Comparison of ENCODE assay signal across 8 cellular contexts in the genomic region with DNA sequence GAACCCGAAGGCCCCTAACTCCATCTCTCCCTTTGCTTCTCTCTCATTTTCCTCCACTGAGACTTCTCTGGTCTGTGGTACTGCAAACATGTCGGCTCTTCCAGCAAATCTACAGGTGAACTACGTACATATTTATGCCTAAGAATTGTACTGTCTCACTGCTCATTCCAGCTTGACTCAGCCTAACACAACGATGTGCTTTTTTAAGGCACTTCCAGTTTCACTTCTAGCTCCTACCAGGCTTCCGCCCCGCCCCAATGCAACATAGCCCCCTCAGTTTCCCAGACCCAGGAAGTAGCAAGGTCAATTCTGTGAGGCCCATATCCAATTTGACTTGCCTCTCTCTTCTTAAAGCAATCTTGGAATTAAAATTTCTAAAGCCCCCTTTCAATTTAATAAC.
DNase-seq lines count a peak whose midpoint lies in the region; ATAC-seq, FAIRE-seq and TF ChIP-seq lines count a peak whose summit lies in the region.

No MANE protein-coding gene starts in this region.

- H3K27ac ChIP-seq in OCI-LY7 (ENCODE audit: low read depth, low read length, poor library complexity, severe bottlenecking) = peak overlapping the region; percentile 28
- H3K27ac ChIP-seq in small intestine (ENCODE audit: low read depth in 1 of 2, low read length in 1 of 2) = peak overlapping the region; percentile 89 to 93

- CTCF ChIA-PET in OCI-LY7 (lab: Charles Lee; ENCODE audit: unreplicated experiment) = interaction anchor here (0.5 kb wide), 1 partner anchor 1400 kb away, joined by 3 read pairs; no protein-coding TSS in a partner anchor

- 1 to 3% (median 1%) methylated on average over 6 of the region's 6 CpGs for WGBS in small intestine, 3 donors

- peak overlapping the region; percentile 39 for H3K4me3 ChIP-seq in GM12875 (ENCODE audit: low read depth, low read length)
- H3K4me3 ChIP-seq in OCI-LY7 (ENCODE audit: low read depth, low read length, poor library complexity, severe bottlenecking) = peak overlapping the region; percentile 52
- H3K4me3 ChIP-seq in small intestine (ENCODE audit: low read depth in 1 of 2, low read length in 2 of 2) = peak overlapping the region in 1 of 2 donors; percentile 32

- peaks cover 21% of the 10 kb centered on the region for H3K4me1 ChIP-seq in OCI-LY7 (ENCODE audit: insufficient read depth, low read length, poor library complexity, severe bottlenecking)
- no peaks in the 10 kb centered on the region for H3K4me1 ChIP-seq in small intestine (ENCODE audit: control insufficient read depth in 2 of 2, insufficient read depth in 1 of 2, low read depth in 1 of 2, low read length in 1 of 2)

- no peaks in the 10 kb centered on the region for H3K9me2 ChIP-seq in OCI-LY7 (ENCODE audit: insufficient read depth, low read length)

- peak overlapping the region; percentile 85 for H3K4me2 ChIP-seq in OCI-LY7 (ENCODE audit: low read length)

- ATAC-seq in HG02571 (IDR thresholded peaks at IDR 0.05; ENCODE audit: unreplicated experiment) (peak; percentile 91), Right ventricle myocardium superior (ENCODE audit: poor library complexity) (peak; percentile 87)

- peaks cover 44% of the 10 kb centered on the region for H3K79me2 ChIP-seq in OCI-LY7 (ENCODE audit: insufficient read depth, low read depth, low read length)

- H4K20me1 ChIP-seq in OCI-LY7 (ENCODE audit: insufficient read depth, low read length) = peaks cover 6% of the 10 kb centered on the region; the same call in 1 of the 2 replicates

- H3K9me3 ChIP-seq in OCI-LY7 (ENCODE audit: low read length) = no peaks in the 10 kb centered on the region
- no peaks in the 10 kb centered on the region for H3K9me3 ChIP-seq in small intestine (ENCODE audit: control insufficient read depth, low read depth)

- POLR2A ChIA-PET in OCI-LY7 (lab: Charles Lee) = interaction anchor here (0.6 to 1.5 kb wide), 3 partner anchors 17 to 311 kb away, joined by 3 to 6 read pairs (median 3); no protein-coding TSS in a partner anchor

- H2AFZ ChIP-seq in OCI-LY7 (ENCODE audit: low read length) = no peak overlapping the region

- TF ChIP-seq CTCF in GM12875 (IDR thresholded peaks at IDR 0.05; ENCODE audit: borderline replicate concordance, insufficient read depth, low read depth, low read length) = no peak
- TF ChIP-seq CTCF in OCI-LY7 (conservative IDR thresholded peaks at IDR 0.05; ENCODE audit: low read length) = no peak

- intact Hi-C loops in OCI-LY7 (cut with micrococcal nuclease; ENCODE audit: unreplicated experiment) = no loop called here
- intact Hi-C loops in Right ventricle myocardium superior (cut with DNase I) = no loop called here

- H3K36me3 ChIP-seq in OCI-LY7 (ENCODE audit: insufficient read depth, low read length) (peaks cover 4% of the 10 kb centered on the region; the same call in 1 of the 2 replicates), small intestine (ENCODE audit: control insufficient read depth in 2 of 2, insufficient read depth in 2 of 2, low read length in 2 of 2) (no peaks in the 10 kb centered on the region)

- TSS peak; percentile 27 for BruUV-seq in OCI-LY7 (replicated peaks; lab: Mats Ljungman, UMichigan)

- no peaks in the 10 kb centered on the region for H3K27me3 ChIP-seq in small intestine (ENCODE audit: control insufficient read depth in 2 of 2, insufficient read depth in 2 of 2, low read length in 2 of 2)

- peak; percentile 26 for FAIRE-seq in small intestine (lab: Jason Lieb, UNC)

- DNase-seq in OCI-LY7 (ENCODE audit: low spot score) = peak; percentile 75
- peak; percentile 65 for DNase-seq in activated naive CD4-positive, alpha-beta T cell treated with Interleukin-2 at 50 U/mL for 16 hours
- peak; percentile 73 for DNase-seq in Right ventricle myocardium superior
- peak; percentile 82 for DNase-seq in small intestine
- DNase-seq in NCI-H2196 (lab: John Stamatoyannopoulos, UW; ENCODE audit: unreplicated experiment) = no peak
- DNase-seq in NCI-H748 (lab: John Stamatoyannopoulos, UW; ENCODE audit: unreplicated experiment) = no peak

Comparison
In these comparisons a context has a peak if more than half of its experiments do, and no peak if none do; other contexts are left out.
1. DNase-seq: peak in OCI-LY7 (single experiment), activated naive CD4-positive, alpha-beta T cell treated with Interleukin-2 at 50 U/mL for 16 hours (single experiment), Right ventricle myocardium superior (single experiment) and small intestine (single experiment); none in NCI-H2196 (single experiment) and NCI-H748 (single experiment).